8 cellular contexts compared by ENCODE assay signal in genomic region chr10:69318087-69318996, GRCh38. TPM values are rescaled to one million over a fixed set of nuclear protein-coding genes. Genes with fewer than 3 reads are reported as not detected.
DNase-seq lines count a peak whose midpoint lies in the region; ATAC-seq and TF ChIP-seq lines count a peak whose summit lies in the region.

No MANE protein-coding gene starts in this region.

- peak; percentile 94 for DNase-seq in BE2C
- DNase-seq in NCI-H526 treated with DMSO at 0.1 percent for 48 hours (lab: John Stamatoyannopoulos, UW), result peak; percentile 49
- peak; percentile 81 to 82 for DNase-seq in activated CD4-positive, alpha-beta T cell treated with anti-CD3 and anti-CD28 coated beads, Interleukin-2, amount 50 U/mL, for 24 hours (ENCODE audit: low read depth in 1 of 2, low spot score in 1 of 2)
- DNase-seq in dermis blood vessel endothelial cell, result peak; percentile 84
- peak; percentile 86 to 98 for DNase-seq in lower leg skin (ENCODE audit: low spot score in 2 of 2)
- DNase-seq in stimulated activated CD4-positive, alpha-beta T cell treated with anti-CD3 and anti-CD28 coated beads, Interleukin-4, amount 100 ng/mL, for 48 hours (ENCODE audit: low read depth in 2 of 2), result peak; percentile 84 to 92

- no peaks in the 10 kb centered on the region for H3K9me3 ChIP-seq in BE2C

- H3K4me3 ChIP-seq in BE2C (ENCODE audit: low read depth, low read length), result peak overlapping the region; percentile 97
- H3K4me3 ChIP-seq in lower leg skin (ENCODE audit: low read depth, poor library complexity, severe bottlenecking), result peak overlapping the region; percentile 98

- ATAC-seq in GM19025 (IDR thresholded peaks at IDR 0.05; ENCODE audit: low read depth, unreplicated experiment) (peak; percentile 84), HG03196 (IDR thresholded peaks at IDR 0.05; ENCODE audit: unreplicated experiment) (peak; percentile 78)

- H3K27me3 ChIP-seq in BE2C, result no peaks in the 10 kb centered on the region

- intact Hi-C loops in lower leg skin (cut with DNase I; ENCODE audit: low total_unique reads), result loop anchor here (2.0 kb wide), 1 partner anchor 70 kb away; no protein-coding TSS in a partner anchor

- peaks cover 7% of the 10 kb centered on the region for H3K4me1 ChIP-seq in BE2C

- no peaks in the 10 kb centered on the region for H3K36me3 ChIP-seq in BE2C

- 3 to 9% methylated on average over 10 to 61 of the region's 108 CpGs for WGBS in lower leg skin, 2 donors

- TF ChIP-seq CTCF in BE2C (IDR thresholded peaks at IDR 0.05; ENCODE audit: low read depth, low read length) (no peak), lower leg skin (IDR thresholded peaks at IDR 0.05) (no peak)

- TF ChIP-seq POLR2A in lower leg skin (IDR thresholded peaks at IDR 0.05), result peak in 1 of 2 donors; percentile 7

RNA-seq across cellular contexts. Expression of gene HK1, which starts 40.0 kb away (rescaled TPM):
- 158 TPM for polyA plus RNA-seq in BE2C (2012; ENCODE audit: insufficient read depth, insufficient read length, low read depth)
- total RNA-seq in dermis blood vessel endothelial cell, result 110 and 142 TPM in 2 replicates
- total RNA-seq in lower leg skin, result 100 to 1,000 TPM; 117 to 162 (median 158) TPM

Comparison
In these comparisons a context has a peak if more than half of its experiments do, and no peak if none do; other contexts are left out.
1. Peak in every context shown above with its lines: DNase-seq, ATAC-seq and H3K4me3 ChIP-seq.